Comparison of ENCODE assay signal across 8 cellular contexts in genomic region chr5:102295534-102296228, GRCh38. TPM values are rescaled to one million over a fixed set of nuclear protein-coding genes. Genes with fewer than 3 reads are reported as not detected.
A peak's percentile ranks its signal among the peaks of the same experiment; 100 is the strongest.
DNase-seq lines count a peak whose midpoint lies in the region; ATAC-seq and TF ChIP-seq lines count a peak whose summit lies in the region.

No MANE protein-coding gene starts in this region.

- no peak overlapping the region for H3K27ac ChIP-seq in OCI-LY7 (ENCODE audit: low read depth, low read length, poor library complexity, severe bottlenecking)

- no peaks in the 10 kb centered on the region for H3K4me1 ChIP-seq in OCI-LY7 (ENCODE audit: insufficient read depth, low read length, poor library complexity, severe bottlenecking)

- POLR2A ChIA-PET in activated CD4-positive, alpha-beta memory T cell treated with anti-CD3 and anti-CD28 coated beads, Interleukin-2, amount 10 ng/mL, durations not matched to agents 7 days and 5 days (lab: Charles Lee) = interaction anchor here (1.2 kb wide), 1 partner anchor 823 kb away, joined by 3 read pairs; no protein-coding TSS in a partner anchor
- POLR2A ChIA-PET in OCI-LY7 (lab: Charles Lee) = no interaction called here

- ATAC-seq in HG02885 (IDR thresholded peaks at IDR 0.05; ENCODE audit: poor library complexity, unreplicated experiment) = peak; percentile 5
- peak; percentile 25 for ATAC-seq in stimulated activated memory B cell treated with anti-CD40 and anti-IgM and Interleukin-4, amounts not matched to agents 10 μg/mL and 1 μg/mL and 100 μg/mL, for 72 hours

- peaks cover 22% of the 10 kb centered on the region for H3K4me1 Mint-ChIP-seq in activated CD4-positive, alpha-beta memory T cell treated with anti-CD3 and anti-CD28 coated beads, Interleukin-2, amount 10 ng/mL, durations not matched to agents 7 days and 5 days
- H3K4me1 Mint-ChIP-seq in stimulated activated memory B cell treated with anti-CD40 and anti-IgM and Interleukin-4, amounts not matched to agents 10 μg/mL and 1 μg/mL and 100 μg/mL, for 72 hours = peaks cover 25% of the 10 kb centered on the region

- CTCF ChIA-PET in activated CD4-positive, alpha-beta memory T cell treated with anti-CD3 and anti-CD28 coated beads, Interleukin-2, amount 10 ng/mL, durations not matched to agents 7 days and 5 days (lab: Charles Lee) = interaction anchor here (0.7 to 2.4 kb wide), 6 partner anchors 10 to 66 kb away, joined by 3 to 14 read pairs (median 4); no protein-coding TSS in a partner anchor
- CTCF ChIA-PET in OCI-LY7 (lab: Charles Lee; ENCODE audit: unreplicated experiment) = no interaction called here

- H3K27me3 Mint-ChIP-seq in activated CD4-positive, alpha-beta memory T cell treated with anti-CD3 and anti-CD28 coated beads, Interleukin-2, amount 10 ng/mL, durations not matched to agents 7 days and 5 days = peaks cover 9% of the 10 kb centered on the region
- peaks cover 12% of the 10 kb centered on the region for H3K27me3 Mint-ChIP-seq in stimulated activated memory B cell treated with anti-CD40 and anti-IgM and Interleukin-4, amounts not matched to agents 10 μg/mL and 1 μg/mL and 100 μg/mL, for 72 hours

- peak; percentile 6 for DNase-seq in NCI-H1105 treated with DMSO at 0.1 percent for 48 hours (lab: John Stamatoyannopoulos, UW)
- no peak for DNase-seq in NCI-H1105 (lab: John Stamatoyannopoulos, UW)
- DNase-seq in activated CD4-positive, alpha-beta memory T cell treated with anti-CD3 and anti-CD28 coated beads, Interleukin-2, amount 10 ng/mL, durations not matched to agents 7 days and 5 days = no peak
- DNase-seq in OCI-LY7 (ENCODE audit: low spot score) = no peak
- no peak for DNase-seq in DMS153 (lab: John Stamatoyannopoulos, UW)

- H3K9me3 ChIP-seq in iPS-18c (ENCODE audit: control insufficient read depth, insufficient read depth, low read length) (no peaks in the 10 kb centered on the region), OCI-LY7 (ENCODE audit: low read length) (no peaks in the 10 kb centered on the region)

- no TSS peak for BruUV-seq in OCI-LY7 (replicated peaks; lab: Mats Ljungman, UMichigan)

- H3K9me2 ChIP-seq in OCI-LY7 (ENCODE audit: insufficient read depth, low read length) = no peaks in the 10 kb centered on the region

- no peak overlapping the region for H3K4me2 ChIP-seq in OCI-LY7 (ENCODE audit: low read length)

- no peaks in the 10 kb centered on the region for H4K20me1 ChIP-seq in OCI-LY7 (ENCODE audit: insufficient read depth, low read length)

- no peaks in the 10 kb centered on the region for H3K36me3 ChIP-seq in OCI-LY7 (ENCODE audit: insufficient read depth, low read length)

- H3K36me3 Mint-ChIP-seq in activated CD4-positive, alpha-beta memory T cell treated with anti-CD3 and anti-CD28 coated beads, Interleukin-2, amount 10 ng/mL, durations not matched to agents 7 days and 5 days (ENCODE audit: low read depth) = peaks cover 2% of the 10 kb centered on the region
- H3K36me3 Mint-ChIP-seq in stimulated activated memory B cell treated with anti-CD40 and anti-IgM and Interleukin-4, amounts not matched to agents 10 μg/mL and 1 μg/mL and 100 μg/mL, for 72 hours = no peaks in the 10 kb centered on the region

- no peaks in the 10 kb centered on the region for H3K9me3 Mint-ChIP-seq in activated CD4-positive, alpha-beta memory T cell treated with anti-CD3 and anti-CD28 coated beads, Interleukin-2, amount 10 ng/mL, durations not matched to agents 7 days and 5 days
- H3K9me3 Mint-ChIP-seq in stimulated activated memory B cell treated with anti-CD40 and anti-IgM and Interleukin-4, amounts not matched to agents 10 μg/mL and 1 μg/mL and 100 μg/mL, for 72 hours = no peaks in the 10 kb centered on the region

- TF ChIP-seq CTCF in OCI-LY7 (conservative IDR thresholded peaks at IDR 0.05; ENCODE audit: low read length) = no peak

- intact Hi-C loops in OCI-LY7 (cut with micrococcal nuclease; ENCODE audit: unreplicated experiment) = no loop called here

- H3K4me3 Mint-ChIP-seq in activated CD4-positive, alpha-beta memory T cell treated with anti-CD3 and anti-CD28 coated beads, Interleukin-2, amount 10 ng/mL, durations not matched to agents 7 days and 5 days = peak overlapping the region; percentile 83
- peak overlapping the region; percentile 76 for H3K4me3 Mint-ChIP-seq in stimulated activated memory B cell treated with anti-CD40 and anti-IgM and Interleukin-4, amounts not matched to agents 10 μg/mL and 1 μg/mL and 100 μg/mL, for 72 hours

- H3K4me3 ChIP-seq in iPS-18c (ENCODE audit: insufficient read depth, low read depth, low read length) (peak overlapping the region; percentile 77), OCI-LY7 (ENCODE audit: low read depth, low read length, poor library complexity, severe bottlenecking) (no peak overlapping the region)

- H3K79me2 ChIP-seq in OCI-LY7 (ENCODE audit: insufficient read depth, low read depth, low read length) = no peaks in the 10 kb centered on the region

- H2AFZ ChIP-seq in OCI-LY7 (ENCODE audit: low read length) = no peak overlapping the region

- peak overlapping the region; percentile 59 for H3K27ac Mint-ChIP-seq in activated CD4-positive, alpha-beta memory T cell treated with anti-CD3 and anti-CD28 coated beads, Interleukin-2, amount 10 ng/mL, durations not matched to agents 7 days and 5 days
- peak overlapping the region; percentile 61 for H3K27ac Mint-ChIP-seq in stimulated activated memory B cell treated with anti-CD40 and anti-IgM and Interleukin-4, amounts not matched to agents 10 μg/mL and 1 μg/mL and 100 μg/mL, for 72 hours

RNA-seq across cellular contexts. Expression of gene SLCO4C1, which starts 0.4 kb away (rescaled TPM):
- 1 to 10 TPM; 3.6 TPM for total RNA-seq in activated CD4-positive, alpha-beta memory T cell treated with anti-CD3 and anti-CD28 coated beads, Interleukin-2, amount 10 ng/mL, durations not matched to agents 7 days and 5 days
- not detected in 2 replicates for total RNA-seq in OCI-LY7 (2014; rRNA removed; shearing (Covaris generic))
- total RNA-seq in OCI-LY7 (2022) = not detected in 2 replicates

Comparison
In these comparisons a context has a peak if more than half of its experiments do, and no peak if none do; other contexts are left out.
1. RNA of gene SLCO4C1, which starts 0.4 kb away (total RNA-seq): 3.6 TPM in activated CD4-positive, alpha-beta memory T cell treated with anti-CD3 and anti-CD28 coated beads, Interleukin-2, amount 10 ng/mL, durations not matched to agents 7 days and 5 days; not detected in OCI-LY7; every median in the first group is over 4 times any median in the second.